In genomic region chr10:24968951-24969350, GRCh38 we compare ENCODE assay signal across 5 cellular contexts. TPM values are rescaled to one million over a fixed set of nuclear protein-coding genes. Genes with fewer than 3 reads are reported as not detected.
"Had no signal": no experiment of that assay in that cellular context is flagged by ENCODE, and none has a peak within 500 bp of the region (broad histone marks: within the 10 kb centered on the region; RNA-seq: fewer than 3 reads in every experiment).

No MANE protein-coding gene starts in this region.

RNA-seq across cellular contexts. Expression of gene PRTFDC1, which starts 16.5 kb away (rescaled TPM):
- total RNA-seq: HepG2, HT1080 had no signal
- polyA plus RNA-seq: HepG2, IgD-negative memory B cell had no signal

RNA-seq across cellular contexts. Expression of gene ENKUR, which starts 47.0 kb away (rescaled TPM):
- total RNA-seq: HT-29, IMR-90 had no signal
- polyA plus RNA-seq: IMR-90 had no signal
